1 cellular context compared by ENCODE assay signal in genomic region chr20:58296328-58296837, GRCh38.
TF ChIP-seq lines count a peak whose summit lies in the region.

No MANE protein-coding gene starts in this region.

TF ChIP-seq in HepG2, 621 proteins besides CTCF, POLR2A, EP300 and RAD21 (continued from another document):
- TF ChIP-seq ARNTL (CRISPR knock-in tag; IDR thresholded peaks at IDR 0.05): no peak
- peak; percentile 96 for TF ChIP-seq ZFP1 (CRISPR knock-in tag; IDR thresholded peaks at IDR 0.05)
- TF ChIP-seq HNF4A (CRISPR knock-in tag; IDR thresholded peaks at IDR 0.05): 0 out of 2 replicates have a peak, but pooled peaks have one; percentile 36
- TF ChIP-seq AHDC1 (CRISPR knock-in tag; IDR thresholded peaks at IDR 0.05; ENCODE audit: borderline replicate concordance): no peak
- no peak for TF ChIP-seq MLXIP (CRISPR knock-in tag; IDR thresholded peaks at IDR 0.05; ENCODE audit: borderline replicate concordance)
- TF ChIP-seq ZNF75D (CRISPR knock-in tag; IDR thresholded peaks at IDR 0.05; ENCODE audit: borderline replicate concordance): no peak
- no peak for TF ChIP-seq TBX3 (IDR thresholded peaks at IDR 0.05; ENCODE audit: borderline replicate concordance)
- TF ChIP-seq ZNF589 (CRISPR knock-in tag; conservative IDR thresholded peaks at IDR 0.05): no peak
- no peak for TF ChIP-seq POGK (CRISPR knock-in tag; conservative IDR thresholded peaks at IDR 0.05)
- no peak for TF ChIP-seq ZFX (CRISPR knock-in tag; IDR thresholded peaks at IDR 0.05; ENCODE audit: low read depth)
- TF ChIP-seq ESRRA (CRISPR knock-in tag; IDR thresholded peaks at IDR 0.05; ENCODE audit: low read depth): no peak
- no peak for TF ChIP-seq ZNF138 (CRISPR knock-in tag; IDR thresholded peaks at IDR 0.05; ENCODE audit: low read depth)
- TF ChIP-seq ZNF180 (CRISPR knock-in tag; IDR thresholded peaks at IDR 0.05; ENCODE audit: borderline replicate concordance, low read depth): no peak
- no peak for TF ChIP-seq MTA1 (CRISPR knock-in tag; IDR thresholded peaks at IDR 0.05; ENCODE audit: borderline replicate concordance)
- TF ChIP-seq ZSCAN20 (CRISPR knock-in tag; IDR thresholded peaks at IDR 0.05; ENCODE audit: borderline replicate concordance): no peak
- TF ChIP-seq ELF3 (CRISPR knock-in tag; IDR thresholded peaks at IDR 0.05): no peak
- TF ChIP-seq SALL1 (CRISPR knock-in tag; IDR thresholded peaks at IDR 0.05): peak; percentile 18; the same call in 1 of the 2 replicates
- TF ChIP-seq HOXD1 (CRISPR knock-in tag; IDR thresholded peaks at IDR 0.05): no peak
- TF ChIP-seq NFIB (CRISPR knock-in tag; IDR thresholded peaks at IDR 0.05; ENCODE audit: borderline replicate concordance): no peak
- TF ChIP-seq ZKSCAN8 (CRISPR knock-in tag; IDR thresholded peaks at IDR 0.05; ENCODE audit: borderline replicate concordance): no peak
- TF ChIP-seq ZNF747 (CRISPR knock-in tag; IDR thresholded peaks at IDR 0.05; ENCODE audit: borderline replicate concordance): no peak
- no peak for TF ChIP-seq SOX6 (IDR thresholded peaks at IDR 0.05)
- no peak for TF ChIP-seq SOX6 (CRISPR knock-in tag; IDR thresholded peaks at IDR 0.05)
- TF ChIP-seq DRAP1 (CRISPR knock-in tag; IDR thresholded peaks at IDR 0.05): no peak
- TF ChIP-seq CREBL2 (CRISPR knock-in tag; IDR thresholded peaks at IDR 0.05; ENCODE audit: borderline replicate concordance): no peak
- no peak for TF ChIP-seq EZH2 (conservative IDR thresholded peaks at IDR 0.05; ENCODE audit: low read depth, low read length)
- no peak for TF ChIP-seq CENPX (CRISPR knock-in tag; IDR thresholded peaks at IDR 0.05)
- TF ChIP-seq GATAD2A (CRISPR knock-in tag; IDR thresholded peaks at IDR 0.05): no peak
- TF ChIP-seq AGO2 (optimal IDR thresholded peaks at IDR 0.05; ENCODE audit: low read depth, low read length): no peak
- no peak for TF ChIP-seq KDM6A (CRISPR knock-in tag; IDR thresholded peaks at IDR 0.05; ENCODE audit: low read depth)
- no peak for TF ChIP-seq ZNF740 (CRISPR knock-in tag; IDR thresholded peaks at IDR 0.05)
- no peak for TF ChIP-seq SRF (IDR thresholded peaks at IDR 0.05; ENCODE audit: low read depth, low read length)
- TF ChIP-seq KLF9 (CRISPR knock-in tag; IDR thresholded peaks at IDR 0.05; ENCODE audit: low read depth): no peak
- TF ChIP-seq REL (CRISPR knock-in tag; conservative IDR thresholded peaks at IDR 0.05): no peak
- peak; percentile 70; the same call in 1 of the 2 replicates for TF ChIP-seq ZSCAN25 (CRISPR knock-in tag; IDR thresholded peaks at IDR 0.05)
- no peak for TF ChIP-seq RNF2 (conservative IDR thresholded peaks at IDR 0.05; ENCODE audit: low read depth)
- TF ChIP-seq ZNF597 (CRISPR knock-in tag; IDR thresholded peaks at IDR 0.05): 0 out of 2 replicates have a peak, but pooled peaks have one; percentile 11
- TF ChIP-seq, protein P1, sequence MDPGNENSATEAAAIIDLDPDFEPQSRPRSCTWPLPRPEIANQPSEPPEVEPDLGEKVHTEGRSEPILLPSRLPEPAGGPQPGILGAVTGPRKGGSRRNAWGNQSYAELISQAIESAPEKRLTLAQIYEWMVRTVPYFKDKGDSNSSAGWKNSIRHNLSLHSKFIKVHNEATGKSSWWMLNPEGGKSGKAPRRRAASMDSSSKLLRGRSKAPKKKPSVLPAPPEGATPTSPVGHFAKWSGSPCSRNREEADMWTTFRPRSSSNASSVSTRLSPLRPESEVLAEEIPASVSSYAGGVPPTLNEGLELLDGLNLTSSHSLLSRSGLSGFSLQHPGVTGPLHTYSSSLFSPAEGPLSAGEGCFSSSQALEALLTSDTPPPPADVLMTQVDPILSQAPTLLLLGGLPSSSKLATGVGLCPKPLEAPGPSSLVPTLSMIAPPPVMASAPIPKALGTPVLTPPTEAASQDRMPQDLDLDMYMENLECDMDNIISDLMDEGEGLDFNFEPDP (CRISPR knock-in tag; conservative IDR thresholded peaks at IDR 0.05): no peak
- no peak for TF ChIP-seq ZNF770 (CRISPR knock-in tag; IDR thresholded peaks at IDR 0.05)
- TF ChIP-seq CCDC6 (CRISPR knock-in tag; IDR thresholded peaks at IDR 0.05): no peak
- TF ChIP-seq HOXA3 (CRISPR knock-in tag; IDR thresholded peaks at IDR 0.05): no peak
- TF ChIP-seq TEAD3 (CRISPR knock-in tag; optimal IDR thresholded peaks at IDR 0.05; ENCODE audit: borderline replicate concordance): no peak
